24 cellular contexts compared by ENCODE assay signal in genomic region chr11:46898396-46899095, GRCh38. TPM values are rescaled to one million over a fixed set of nuclear protein-coding genes. Genes with fewer than 3 reads are reported as not detected.
A peak's percentile ranks its signal among the peaks of the same experiment; 100 is the strongest.
DNase-seq lines count a peak whose midpoint lies in the region; ATAC-seq and TF ChIP-seq lines count a peak whose summit lies in the region.
"Had no signal": no experiment of that assay in that cellular context is flagged by ENCODE, and none has a peak within 500 bp of the region (broad histone marks: within the 10 kb centered on the region; RNA-seq: fewer than 3 reads in every experiment).

No MANE protein-coding gene starts in this region.

- H3K9me3 Mint-ChIP-seq in endodermal cell, result peaks cover 7% of the 10 kb centered on the region
- H3K9me3 Mint-ChIP-seq: activated CD4-positive, alpha-beta T cell treated with anti-CD3 and anti-CD28 coated beads, Interleukin-2, amount 10 ng/mL, durations not matched to agents 7 days and 5 days; T-helper 1 cell treated with Interleukin-12 subunit alpha and Interleukin-12 subunit beta and Interleukin-4 antibody, amounts not matched to agents 30 μg/mL and 1 μg/mL, for 36 hours had no signal

- peaks cover 2% of the 10 kb centered on the region for H3K79me1 ChIP-seq in neuronal stem cell (ENCODE audit: low read depth, low read length)

- no peaks in the 10 kb centered on the region for H3K4me1 Mint-ChIP-seq in endodermal cell
- H3K4me1 Mint-ChIP-seq: activated CD4-positive, alpha-beta T cell treated with anti-CD3 and anti-CD28 coated beads, Interleukin-2, amount 10 ng/mL, durations not matched to agents 7 days and 5 days had no signal

- no peaks in the 10 kb centered on the region for H3K9me3 ChIP-seq in HCT116 (ENCODE audit: control insufficient read depth in 1 of 2, insufficient read depth in 1 of 2, low read depth in 1 of 2, low read length in 2 of 2)
- no peaks in the 10 kb centered on the region for H3K9me3 ChIP-seq in endodermal cell (ENCODE audit: control insufficient read depth, low read length)
- H3K9me3 ChIP-seq in neuronal stem cell (replicated peaks in 1 of 2; ENCODE audit: control insufficient read depth in 2 of 2, insufficient read depth in 1 of 2, low read depth in 1 of 2, low read length in 2 of 2), result peaks cover 0 to 11% of the 10 kb centered on the region in 2 donors
- H3K9me3 ChIP-seq in effector memory CD4-positive, alpha-beta T cell (ENCODE audit: control insufficient read depth, low read length), result no peaks in the 10 kb centered on the region
- H3K9me3 ChIP-seq: esophagus squamous epithelium, gastrocnemius medialis, right atrium auricular region, spleen had no signal

- peak overlapping the region; percentile 25 for H2BK12ac ChIP-seq in neuronal stem cell (ENCODE audit: low read length)

- H2AFZ ChIP-seq in HCT116 (ENCODE audit: low read depth, low read length, poor library complexity, severe bottlenecking), result no peak overlapping the region
- H2AFZ ChIP-seq in neuronal stem cell (ENCODE audit: low read length), result no peak overlapping the region

- POLR2A ChIA-PET in HCT116 (lab: Charles Lee), result no interaction called here

- DNase-seq in COLO668 (lab: John Stamatoyannopoulos, UW; ENCODE audit: unreplicated experiment) (peak; percentile 26), HCT116 (ENCODE audit: low read depth, low spot score) (no peak), endodermal cell (peak; percentile 34), neuronal stem cell (ENCODE audit: low spot score) (no peak), H4 (ENCODE audit: low spot score) (no peak)
- no peak for DNase-seq in activated T-cell treated with anti-CD3 and anti-CD28 coated beads, Interleukin-2, amount 50 U/mL, for 1 hour
- no peak for DNase-seq in effector memory CD4-positive, alpha-beta T cell
- DNase-seq: activated CD4-positive, alpha-beta T cell treated with anti-CD3 and anti-CD28 coated beads, Interleukin-2, amount 10 ng/mL, durations not matched to agents 7 days and 5 days; DMS 273 treated with DMSO at 0.1 percent for 48 hours; effector CD4-positive, alpha-beta T cell; esophagus squamous epithelium; gastrocnemius medialis; hypothalamus; Kasumi-1; mesenchymal stem cell; NCI-H1092 treated with DMSO at 0.1 percent for 48 hours; NCI-H2081 treated with DMSO at 0.1 percent for 48 hours; occipital lobe; spleen; stimulated activated CD4-positive, alpha-beta T cell treated with anti-CD3 and anti-CD28 coated beads, Interleukin-4, amount 100 ng/mL, for 1 hour; stimulated activated naive CD4-positive, alpha-beta T cell had no signal

- H2BK120ac ChIP-seq in neuronal stem cell (ENCODE audit: low read depth, low read length), result no peak overlapping the region

- no peak overlapping the region for H3K14ac ChIP-seq in neuronal stem cell (ENCODE audit: low read length)

- TF ChIP-seq CTCF in HCT116 (IDR thresholded peaks at IDR 0.05 in 2 of 3, conservative IDR thresholded peaks at IDR 0.05 in 1 of 3; ENCODE audit: borderline replicate concordance in 1 of 3, insufficient read depth in 1 of 3, low read depth in 2 of 3, low read length in 2 of 3), result no peak
- TF ChIP-seq CTCF in endodermal cell (conservative IDR thresholded peaks at IDR 0.05), result no peak

- H4K20me1 ChIP-seq in HCT116 (ENCODE audit: insufficient read depth), result no peaks in the 10 kb centered on the region

- RAD21 ChIA-PET in HCT116 (lab: Charles Lee; ENCODE audit: low non-redundant PET in 1 of 2, low total read pairs in 2 of 2, uncharacterized antibody in 2 of 2, unreplicated experiment in 2 of 2), result no interaction called here

- BruUV-seq in HCT116 (replicated peaks; lab: Mats Ljungman, UMichigan), result no TSS peak

- no peak overlapping the region for H4K91ac ChIP-seq in neuronal stem cell (ENCODE audit: low read depth, low read length, poor library complexity)

- no peak for TF ChIP-seq POLR2A in HCT116 (IDR thresholded peaks at IDR 0.05; ENCODE audit: borderline replicate concordance, extremely low read depth, insufficient read depth, insufficient read length)

- H3K9ac ChIP-seq in HCT116 (ENCODE audit: low read length), result no peak overlapping the region
- H3K9ac ChIP-seq in endodermal cell (ENCODE audit: extremely low read depth, low read length, poor library complexity, severe bottlenecking), result no peak overlapping the region
- no peak overlapping the region for H3K9ac ChIP-seq in neuronal stem cell (ENCODE audit: low read depth, low read length, poor library complexity)

- TF ChIP-seq RAD21 in HCT116 (IDR thresholded peaks at IDR 0.05; ENCODE audit: low read depth), result no peak

- H3K4me3 Mint-ChIP-seq in endodermal cell, result no peak overlapping the region
- H3K4me3 Mint-ChIP-seq: activated CD4-positive, alpha-beta T cell treated with anti-CD3 and anti-CD28 coated beads, Interleukin-2, amount 10 ng/mL, durations not matched to agents 7 days and 5 days; activated naive CD8-positive, alpha-beta T cell; T-helper 1 cell treated with Interleukin-12 subunit alpha and Interleukin-12 subunit beta and Interleukin-4 antibody, amounts not matched to agents 30 μg/mL and 1 μg/mL, for 36 hours had no signal

- CTCF ChIA-PET in HCT116 (lab: Charles Lee), result no interaction called here

- no peak overlapping the region for H3K27ac Mint-ChIP-seq in endodermal cell
- H3K27ac Mint-ChIP-seq: activated CD4-positive, alpha-beta T cell treated with anti-CD3 and anti-CD28 coated beads, Interleukin-2, amount 10 ng/mL, durations not matched to agents 7 days and 5 days; activated naive CD8-positive, alpha-beta T cell; T-helper 1 cell treated with Interleukin-12 subunit alpha and Interleukin-12 subunit beta and Interleukin-4 antibody, amounts not matched to agents 30 μg/mL and 1 μg/mL, for 36 hours had no signal

- no peak overlapping the region for H3K4ac ChIP-seq in neuronal stem cell (ENCODE audit: low read length)

- no peak overlapping the region for H2AK5ac ChIP-seq in neuronal stem cell (ENCODE audit: low read depth, low read length)

- no peak overlapping the region for H4K8ac ChIP-seq in neuronal stem cell (ENCODE audit: low read depth, low read length)

- no peak overlapping the region for H2BK15ac ChIP-seq in neuronal stem cell (ENCODE audit: low read length)

- intact Hi-C loops in HCT116 (cut with micrococcal nuclease), result no loop called here

- no peak overlapping the region for H3K4me3 ChIP-seq in HCT116 (replicated peaks in 1 of 2; ENCODE audit: low read depth in 1 of 2, low read length in 2 of 2)
- H3K4me3 ChIP-seq in endodermal cell (ENCODE audit: low read length), result no peak overlapping the region
- H3K4me3 ChIP-seq in neuronal stem cell (ENCODE audit: low read length in 2 of 2), result peak overlapping the region in 1 of 2 donors; percentile 57
- no peak overlapping the region for H3K4me3 ChIP-seq in effector memory CD4-positive, alpha-beta T cell (ENCODE audit: insufficient read depth, low read depth, low read length, poor library complexity, severe bottlenecking)
- H3K4me3 ChIP-seq: esophagus squamous epithelium, gastrocnemius medialis, right atrium auricular region, spleen had no signal

- no peaks in the 10 kb centered on the region for H3K27me3 ChIP-seq in HCT116 (ENCODE audit: insufficient read depth, low read length)
- no peaks in the 10 kb centered on the region for H3K27me3 ChIP-seq in endodermal cell (ENCODE audit: control insufficient read depth, insufficient read depth, low read length, poor library complexity, severe bottlenecking)
- no peaks in the 10 kb centered on the region for H3K27me3 ChIP-seq in neuronal stem cell (ENCODE audit: control insufficient read depth in 3 of 3, insufficient read depth in 3 of 3, low read depth in 1 of 3, low read length in 3 of 3)
- H3K27me3 ChIP-seq in effector memory CD4-positive, alpha-beta T cell (replicated peaks; ENCODE audit: control insufficient read depth, insufficient read depth, low read length, poor library complexity, severe bottlenecking), result no peaks in the 10 kb centered on the region
- H3K27me3 ChIP-seq: esophagus squamous epithelium, gastrocnemius medialis, right atrium auricular region, spleen had no signal

- H3K4me1 ChIP-seq in HCT116 (ENCODE audit: control insufficient read depth in 1 of 2, insufficient read depth in 2 of 2, low read length in 2 of 2) (peaks cover 0 to 2% of the 10 kb centered on the region in 2 experiments; a peak in 2 of 4 replicates), endodermal cell (ENCODE audit: control insufficient read depth, insufficient read depth, low read length) (no peaks in the 10 kb centered on the region), neuronal stem cell (ENCODE audit: control insufficient read depth in 2 of 2, insufficient read depth in 1 of 2, low read depth in 1 of 2, low read length in 2 of 2) (peaks cover under 1 to 3% of the 10 kb centered on the region in 2 donors)
- no peaks in the 10 kb centered on the region for H3K4me1 ChIP-seq in effector memory CD4-positive, alpha-beta T cell (ENCODE audit: control insufficient read depth, insufficient read depth, low read length, poor library complexity, severe bottlenecking)

- peaks cover 23% of the 10 kb centered on the region for H3K36me3 Mint-ChIP-seq in endodermal cell (ENCODE audit: low read depth)
- H3K36me3 Mint-ChIP-seq: activated naive CD8-positive, alpha-beta T cell had no signal

- no peak overlapping the region for H3K23ac ChIP-seq in neuronal stem cell (ENCODE audit: low read depth, low read length, poor library complexity)

- ATAC-seq in HCT116, result 0 out of 2 replicates have a peak, but pooled peaks have one; percentile 37
- ATAC-seq: gastrocnemius medialis had no signal

- no peak overlapping the region for H3K18ac ChIP-seq in neuronal stem cell (ENCODE audit: low read length)

- no peaks in the 10 kb centered on the region for H3K79me2 ChIP-seq in HCT116 (ENCODE audit: insufficient read depth, low read length)

- no peaks in the 10 kb centered on the region for H3K27me3 Mint-ChIP-seq in endodermal cell (ENCODE audit: insufficient read depth)
- H3K27me3 Mint-ChIP-seq: activated CD4-positive, alpha-beta T cell treated with anti-CD3 and anti-CD28 coated beads, Interleukin-2, amount 10 ng/mL, durations not matched to agents 7 days and 5 days; activated naive CD8-positive, alpha-beta T cell had no signal

- 0 out of 4 replicates have a peak, but pooled peaks cover 0 to 5% of the 10 kb centered on the region in 2 experiments for H3K36me3 ChIP-seq in HCT116 (ENCODE audit: control insufficient read depth in 1 of 2, insufficient read depth in 2 of 2, low read length in 2 of 2)
- peaks cover 6% of the 10 kb centered on the region for H3K36me3 ChIP-seq in endodermal cell (ENCODE audit: control insufficient read depth, insufficient read depth, low read length)
- H3K36me3 ChIP-seq in neuronal stem cell (replicated peaks in 1 of 2; ENCODE audit: control insufficient read depth in 2 of 2, insufficient read depth in 2 of 2, low read length in 2 of 2), result peaks cover 34 to 58% of the 10 kb centered on the region in 2 donors
- no peaks in the 10 kb centered on the region for H3K36me3 ChIP-seq in effector memory CD4-positive, alpha-beta T cell (ENCODE audit: control insufficient read depth, insufficient read depth, low read length)
- H3K36me3 ChIP-seq: spleen had no signal

- no peak overlapping the region for H2BK5ac ChIP-seq in neuronal stem cell (ENCODE audit: low read length)

- no peak overlapping the region for H3K4me2 ChIP-seq in HCT116 (ENCODE audit: low read length)
- H3K4me2 ChIP-seq in neuronal stem cell (ENCODE audit: insufficient read depth, low read length, poor library complexity, severe bottlenecking), result no peak overlapping the region

- WGBS in endodermal cell (ENCODE audit: insufficient coverage in 1 of 2, insufficient read length in 1 of 2), 2 experiments, result 96 to 100% methylated on average over 8 to 17 of the region's 17 CpGs
- WGBS in neuronal stem cell (ENCODE audit: extremely low coverage in 2 of 2, insufficient read length in 2 of 2, insufficient replicate concordance in 1 of 2), 2 donors, result no CpG with 5 or more reads among the region's 17 CpGs

- H3K27ac ChIP-seq in HCT116 (ENCODE audit: low read depth, low read length), result no peak overlapping the region
- H3K27ac ChIP-seq in endodermal cell (ENCODE audit: low read depth, low read length), result no peak overlapping the region
- no peak overlapping the region for H3K27ac ChIP-seq in neuronal stem cell (replicated peaks; ENCODE audit: low read length)
- H3K27ac ChIP-seq in effector memory CD4-positive, alpha-beta T cell (ENCODE audit: insufficient read depth, low read length, poor library complexity, severe bottlenecking), result no peak overlapping the region
- H3K27ac ChIP-seq: esophagus squamous epithelium, gastrocnemius medialis, right atrium auricular region had no signal

- H3K9me2 ChIP-seq in HCT116 (ENCODE audit: insufficient read depth), result no peaks in the 10 kb centered on the region

RNA-seq across cellular contexts. Expression of gene LRP4, which starts 19.8 kb away (rescaled TPM):
- total RNA-seq in HCT116 (2021; ENCODE audit: unreplicated experiment) (7.4 TPM), endodermal cell (10 to 100 TPM; 12.6 to 13.6 TPM)
- polyA plus RNA-seq in HCT116 (2012), result 5.3 and 5.4 TPM in 2 replicates
- 73.5 TPM for polyA plus RNA-seq in endodermal cell (2013, experiment 1 of 2)
- 68.7 TPM for polyA plus RNA-seq in endodermal cell (2013, experiment 2 of 2)
- 8.9 TPM for polyA plus RNA-seq in neuronal stem cell (2013, experiment 1 of 2)
- 9.0 TPM for polyA plus RNA-seq in neuronal stem cell (2013, experiment 2 of 2)
- total RNA-seq in H4 (2014; rRNA removed; shearing (Covaris generic)), result 1.0 and 1.4 TPM in 2 replicates

RNA-seq across cellular contexts. Expression of gene CSTPP1, which starts 38.0 kb away (rescaled TPM):
- total RNA-seq in HCT116 (2021; ENCODE audit: unreplicated experiment) (24.7 TPM), endodermal cell (10 to 100 TPM; 46.7 to 57.6 TPM)
- 19.8 and 24.7 TPM in 2 replicates for polyA plus RNA-seq in HCT116 (2012)
- 77.8 TPM for polyA plus RNA-seq in endodermal cell (2013, experiment 1 of 2)
- 71.3 TPM for polyA plus RNA-seq in endodermal cell (2013, experiment 2 of 2)
- 51.8 TPM for polyA plus RNA-seq in neuronal stem cell (2013, experiment 1 of 2)
- polyA plus RNA-seq in neuronal stem cell (2013, experiment 2 of 2), result 50.2 TPM
- total RNA-seq in H4 (2014; rRNA removed; shearing (Covaris generic)), result 19.7 and 22.8 TPM in 2 replicates

RNA-seq across cellular contexts. Expression of gene CKAP5, which starts 52.5 kb away (rescaled TPM):
- total RNA-seq in HCT116 (2021; ENCODE audit: unreplicated experiment) (166 TPM), endodermal cell (100 to 1,000 TPM; 162 to 211 TPM)
- polyA plus RNA-seq in HCT116 (2012), result 108 and 127 TPM in 2 replicates
- polyA plus RNA-seq in endodermal cell (2013, experiment 1 of 2), result 160 TPM
- 156 TPM for polyA plus RNA-seq in endodermal cell (2013, experiment 2 of 2)
- polyA plus RNA-seq in neuronal stem cell (2013, experiment 1 of 2), result 78.2 TPM
- 74.4 TPM for polyA plus RNA-seq in neuronal stem cell (2013, experiment 2 of 2)
- total RNA-seq in H4 (2014; rRNA removed; shearing (Covaris generic)), result 54.6 and 71.4 TPM in 2 replicates

Comparison
In these comparisons a context has a peak if more than half of its experiments do, and no peak if none do; other contexts are left out.
1. DNase-seq: peak in COLO668 (single experiment) and endodermal cell (single experiment); none in HCT116 (single experiment), neuronal stem cell (single experiment), H4 (single experiment), activated T-cell treated with anti-CD3 and anti-CD28 coated beads, Interleukin-2, amount 50 U/mL, for 1 hour (single experiment) and effector memory CD4-positive, alpha-beta T cell (0 of 3).